8 cellular contexts compared by ENCODE assay signal in the genomic region with DNA sequence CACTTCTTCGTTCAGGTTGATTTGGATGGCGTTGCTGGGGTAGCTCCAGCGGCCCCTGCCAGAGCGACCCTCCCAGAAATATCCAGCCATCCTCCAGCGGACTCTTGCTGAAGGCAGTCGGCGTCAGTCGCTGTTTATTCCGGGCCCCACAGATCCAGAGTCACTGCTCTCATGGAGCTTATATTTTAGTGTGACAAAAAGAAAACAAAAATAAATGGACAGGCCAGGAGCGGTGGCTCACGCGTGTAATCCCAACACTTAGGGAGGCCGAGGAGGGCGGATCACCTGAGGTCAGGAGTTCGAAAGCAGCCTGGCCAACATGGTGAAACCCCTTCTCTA. TPM values are rescaled to one million over a fixed set of nuclear protein-coding genes. Genes with fewer than 3 reads are reported as not detected.
A peak's percentile ranks its signal among the peaks of the same experiment; 100 is the strongest.
DNase-seq lines count a peak whose midpoint lies in the region; ATAC-seq, FAIRE-seq and TF ChIP-seq lines count a peak whose summit lies in the region.

No MANE protein-coding gene starts in this region.

- H3K79me2 ChIP-seq in astrocyte (ENCODE audit: insufficient read depth, low read length) = peaks cover 25% of the 10 kb centered on the region

- no peak for TF ChIP-seq CTCF in astrocyte (IDR thresholded peaks at IDR 0.05; ENCODE audit: insufficient read depth, low read depth, low read length)

- no peaks in the 10 kb centered on the region for H3K9me3 Mint-ChIP-seq in activated CD4-positive, alpha-beta T cell treated with anti-CD3 and anti-CD28 coated beads for 36 hours (ENCODE audit: low read depth)
- no peaks in the 10 kb centered on the region for H3K9me3 Mint-ChIP-seq in astrocyte (ENCODE audit: unreplicated experiment)

- peak overlapping the region; percentile 96 for H3K9ac ChIP-seq in astrocyte (ENCODE audit: low read length)

- H3K36me3 Mint-ChIP-seq in activated CD4-positive, alpha-beta T cell treated with anti-CD3 and anti-CD28 coated beads for 36 hours (ENCODE audit: low read depth) = peaks cover 10% of the 10 kb centered on the region
- H3K36me3 Mint-ChIP-seq in astrocyte (ENCODE audit: low read depth, unreplicated experiment) = no peaks in the 10 kb centered on the region

- peaks cover 9% of the 10 kb centered on the region for H4K20me1 ChIP-seq in astrocyte (ENCODE audit: insufficient read depth, low read length)

- CTCF ChIA-PET in activated CD4-positive, alpha-beta T cell treated with anti-CD3 and anti-CD28 coated beads for 36 hours (lab: Charles Lee) = interaction anchor here (0.6 to 1.4 kb wide), 3 partner anchors 12 to 218 kb away, joined by 3 to 9 read pairs (median 4); no protein-coding TSS in a partner anchor

- peak overlapping the region; percentile 99 for H2AFZ ChIP-seq in astrocyte (ENCODE audit: low read depth, low read length)

- H3K4me3 Mint-ChIP-seq in activated CD4-positive, alpha-beta T cell treated with anti-CD3 and anti-CD28 coated beads for 36 hours = peak overlapping the region; percentile 96
- H3K4me3 Mint-ChIP-seq in astrocyte (ENCODE audit: unreplicated experiment) = peak overlapping the region; percentile 94

- no peaks in the 10 kb centered on the region for H3K9me3 ChIP-seq in astrocyte (ENCODE audit: insufficient read depth, low read depth, low read length)
- no peaks in the 10 kb centered on the region for H3K9me3 ChIP-seq in thymus (ENCODE audit: control insufficient read depth)

- H3K36me3 ChIP-seq in astrocyte (ENCODE audit: insufficient read depth, low read length) (peaks cover 10% of the 10 kb centered on the region), thymus (ENCODE audit: control insufficient read depth, insufficient read depth) (no peaks in the 10 kb centered on the region)

- no peaks in the 10 kb centered on the region for H3K4me1 ChIP-seq in astrocyte (ENCODE audit: insufficient read depth, low read length)
- peaks cover 8% of the 10 kb centered on the region for H3K4me1 ChIP-seq in thymus (ENCODE audit: control insufficient read depth, insufficient read depth, low read length)

- peaks cover 9% of the 10 kb centered on the region for H3K4me1 Mint-ChIP-seq in activated CD4-positive, alpha-beta T cell treated with anti-CD3 and anti-CD28 coated beads for 36 hours
- H3K4me1 Mint-ChIP-seq in astrocyte (ENCODE audit: low read depth, unreplicated experiment) = no peaks in the 10 kb centered on the region

- intact Hi-C loops in activated CD4-positive, alpha-beta T cell treated with anti-CD3 and anti-CD28 coated beads for 36 hours (cut with DNase I, micrococcal nuclease) = loop anchor here (1.0 to 5.0 kb wide), 13 partner anchors 44 to 1028 kb away; a partner anchor contains a TSS

- H3K27ac ChIP-seq in astrocyte (ENCODE audit: low read depth, low read length) = peak overlapping the region; percentile 98
- peak overlapping the region; percentile 48 for H3K27ac ChIP-seq in thymus (ENCODE audit: low read depth)

- no peaks in the 10 kb centered on the region for H3K27me3 ChIP-seq in astrocyte (ENCODE audit: insufficient read depth, low read length)
- no peaks in the 10 kb centered on the region for H3K27me3 ChIP-seq in thymus (ENCODE audit: control insufficient read depth, insufficient read depth)

- peak; percentile 8 for ATAC-seq in activated CD4-positive, alpha-beta T cell treated with anti-CD3 and anti-CD28 coated beads for 36 hours
- peak; percentile 27 for ATAC-seq in left lobe of liver

- peak overlapping the region; percentile 99 for H3K4me2 ChIP-seq in astrocyte (ENCODE audit: low read length)

- no peaks in the 10 kb centered on the region for H3K27me3 Mint-ChIP-seq in activated CD4-positive, alpha-beta T cell treated with anti-CD3 and anti-CD28 coated beads for 36 hours
- no peaks in the 10 kb centered on the region for H3K27me3 Mint-ChIP-seq in astrocyte (ENCODE audit: low read depth, unreplicated experiment)

- 5% methylated on average over 15 of the region's 15 CpGs for WGBS in thymus

- peak overlapping the region; percentile 90 for H3K27ac Mint-ChIP-seq in activated CD4-positive, alpha-beta T cell treated with anti-CD3 and anti-CD28 coated beads for 36 hours
- peak overlapping the region; percentile 98 for H3K27ac Mint-ChIP-seq in astrocyte (ENCODE audit: unreplicated experiment)

- TF ChIP-seq POLR2A in H54 (IDR thresholded peaks at IDR 0.05; ENCODE audit: low read depth, low read length) = no peak

- POLR2A ChIA-PET in activated CD4-positive, alpha-beta T cell treated with anti-CD3 and anti-CD28 coated beads for 36 hours (lab: Charles Lee) = no interaction called here

- no peak for DNase-seq in activated CD4-positive, alpha-beta T cell treated with anti-CD3 and anti-CD28 coated beads for 36 hours
- DNase-seq in activated CD4-positive, alpha-beta T cell treated with anti-CD3 and anti-CD28 coated beads, Interleukin-2, amount 50 U/mL, for 48 hours = no peak
- DNase-seq in astrocyte (ENCODE audit: low read depth) (no peak), left lobe of liver (ENCODE audit: low spot score) (no peak), H54 (ENCODE audit: insufficient read length, low spot score) (no peak), NCI-H2196 treated with DMSO at 0.1 percent for 48 hours (lab: John Stamatoyannopoulos, UW; ENCODE audit: unreplicated experiment) (no peak)
- no peak for DNase-seq in stimulated activated CD4-positive, alpha-beta T cell treated with anti-CD3 and anti-CD28 coated beads, Interleukin-15, amount 100 ng/mL, for 24 hours

- H3K4me3 ChIP-seq in astrocyte (ENCODE audit: insufficient read depth, low read depth, low read length) (peak overlapping the region; percentile 76), thymus (ENCODE audit: low read length) (peak overlapping the region; percentile 67)

- FAIRE-seq in astrocyte (lab: Jason Lieb, UNC) (no peak), H54 (lab: Jason Lieb, UNC) (no peak)

RNA-seq across cellular contexts. Expression of a gene that starts 0.8 kb away (rescaled TPM):
- 10 to 100 TPM; 39.5 to 47.9 TPM for total RNA-seq in activated CD4-positive, alpha-beta T cell treated with anti-CD3 and anti-CD28 coated beads for 36 hours
- total RNA-seq in astrocyte = 28.2 and 28.7 TPM in 2 replicates
- 15.1 TPM for total RNA-seq in left lobe of liver
- polyA plus RNA-seq in thymus = 43.5 TPM

RNA-seq across cellular contexts. Expression of a gene that starts 27.6 kb away (rescaled TPM):
- 1 to 10 TPM in 1 of 2 experiments, under 1 TPM in 1; 0.96 to 1.2 TPM for total RNA-seq in activated CD4-positive, alpha-beta T cell treated with anti-CD3 and anti-CD28 coated beads for 36 hours
- 0.34 TPM in 1 of 2 replicates, not detected in the other for total RNA-seq in astrocyte
- total RNA-seq in left lobe of liver = 4.1 TPM
- polyA plus RNA-seq in thymus = 2.5 TPM
